ENCODE assay signal across 9 cellular contexts in genomic region chr2:233165895-233166661, GRCh38.
DNase-seq lines count a peak whose midpoint lies in the region; ATAC-seq and TF ChIP-seq lines count a peak whose summit lies in the region.
"Had no signal": no experiment of that assay in that cellular context is flagged by ENCODE, and none has a peak within 500 bp of the region (broad histone marks: within the 10 kb centered on the region; RNA-seq: fewer than 3 reads in every experiment).

No MANE protein-coding gene starts in this region.

- CTCF ChIA-PET in PC-3 (lab: Charles Lee): interaction anchor here (1.0 to 1.1 kb wide), 2 partner anchors 43 to 186 kb away, joined by 4 to 5 read pairs; no protein-coding TSS in a partner anchor

- POLR2A ChIA-PET in PC-3 (lab: Charles Lee; ENCODE audit: unreplicated experiment): interaction anchor here (0.6 to 1.0 kb wide), 3 partner anchors 20 to 136 kb away, joined by 3 to 4 read pairs (median 3); no protein-coding TSS in a partner anchor

- H3K4me2 ChIP-seq in PC-3 (ENCODE audit: low read length): peak overlapping the region; percentile 57

- no peaks in the 10 kb centered on the region for H3K27me3 ChIP-seq in PC-3 (ENCODE audit: low read length)

- peak; percentile 74 for DNase-seq in ELF-1 (ENCODE audit: low read depth, low spot score)
- peak; percentile 84 for DNase-seq in PC-3
- peak; percentile 30 to 41 for DNase-seq in dermis microvascular lymphatic vessel endothelial cell (ENCODE audit: low read depth in 2 of 2)
- DNase-seq in omental fat pad (ENCODE audit: low spot score): no peak
- DNase-seq in NCI-H128 (lab: John Stamatoyannopoulos, UW; ENCODE audit: unreplicated experiment): no peak
- no peak for DNase-seq in glutamatergic neuron
- DNase-seq in T-helper 9 cell: no peak
- no peak for DNase-seq in islet precursor cell

- no peak overlapping the region for H3K27ac Mint-ChIP-seq in glutamatergic neuron (ENCODE audit: unreplicated experiment)
- H3K27ac Mint-ChIP-seq: activated T-cell treated with anti-CD3 and anti-CD28 coated beads, Interleukin-2, amount 50 U/mL, for 72 hours had no signal

- H3K4me3 ChIP-seq in PC-3 (ENCODE audit: low read length): peak overlapping the region; percentile 28; the same call in 1 of the 2 replicates

- peaks cover 21% of the 10 kb centered on the region for H3K4me1 ChIP-seq in PC-3 (ENCODE audit: insufficient read depth, low read length)

- TSS peak; percentile 74 for BruUV-seq in PC-3 (replicated peaks; lab: Mats Ljungman, UMichigan)

- intact Hi-C loops in PC-3 (cut with micrococcal nuclease): loop anchor here (1.0 to 5.0 kb wide), 3 partner anchors 81 to 137 kb away; no protein-coding TSS in a partner anchor

- H3K79me2 ChIP-seq in PC-3 (ENCODE audit: low read length): no peaks in the 10 kb centered on the region

- peaks cover 1% of the 10 kb centered on the region for H3K9me3 Mint-ChIP-seq in glutamatergic neuron (ENCODE audit: unreplicated experiment)
- H3K9me3 Mint-ChIP-seq: activated T-cell treated with anti-CD3 and anti-CD28 coated beads, Interleukin-2, amount 50 U/mL, for 72 hours had no signal

- peak overlapping the region; percentile 64 for H3K9ac ChIP-seq in PC-3 (ENCODE audit: low read length)

- H4K20me1 ChIP-seq in PC-3 (ENCODE audit: low read length): no peaks in the 10 kb centered on the region

- no peaks in the 10 kb centered on the region for H3K36me3 ChIP-seq in PC-3 (ENCODE audit: low read depth, low read length)

- no peaks in the 10 kb centered on the region for H3K9me2 ChIP-seq in PC-3 (replicated peaks; ENCODE audit: low read length)

- no peaks in the 10 kb centered on the region for H3F3A ChIP-seq in PC-3 (ENCODE audit: low read length, unreplicated experiment)

- H2AFZ ChIP-seq in PC-3 (ENCODE audit: low read length): peak overlapping the region; percentile 78

- H3K4me3 Mint-ChIP-seq in glutamatergic neuron (ENCODE audit: unreplicated experiment): no peak overlapping the region
- H3K4me3 Mint-ChIP-seq: activated T-cell treated with anti-CD3 and anti-CD28 coated beads, Interleukin-2, amount 50 U/mL, for 72 hours had no signal

- H3K27ac ChIP-seq in PC-3 (ENCODE audit: low read length): peak overlapping the region; percentile 93

- peaks cover 8% of the 10 kb centered on the region for H3K4me1 Mint-ChIP-seq in glutamatergic neuron (ENCODE audit: low read depth, unreplicated experiment)

- H3K27me3 Mint-ChIP-seq in glutamatergic neuron (ENCODE audit: unreplicated experiment): no peaks in the 10 kb centered on the region

- TF ChIP-seq CTCF in PC-3 (conservative IDR thresholded peaks at IDR 0.05; ENCODE audit: low read depth, low read length) (no peak), omental fat pad (IDR thresholded peaks at IDR 0.05) (no peak), glutamatergic neuron (IDR thresholded peaks at IDR 0.05; ENCODE audit: partially characterized antibody, unreplicated experiment) (no peak)

- H3K36me3 Mint-ChIP-seq in glutamatergic neuron (ENCODE audit: unreplicated experiment): no peaks in the 10 kb centered on the region

- peak; percentile 91 for ATAC-seq in PC-3
- ATAC-seq in omental fat pad (ENCODE audit: low FRiP score): peak; percentile 75

- H3K9me3 ChIP-seq in PC-3 (ENCODE audit: low read length): no peaks in the 10 kb centered on the region

Comparison
In these comparisons a context has a peak if more than half of its experiments do, and no peak if none do; other contexts are left out.
1. DNase-seq: peak in ELF-1 (single experiment), PC-3 (single experiment) and dermis microvascular lymphatic vessel endothelial cell (2 of 2); none in omental fat pad (single experiment), NCI-H128 (single experiment), glutamatergic neuron (single experiment), T-helper 9 cell (single experiment) and islet precursor cell (single experiment).